Comparison of ENCODE assay signal across 1 cellular context in the genomic region with DNA sequence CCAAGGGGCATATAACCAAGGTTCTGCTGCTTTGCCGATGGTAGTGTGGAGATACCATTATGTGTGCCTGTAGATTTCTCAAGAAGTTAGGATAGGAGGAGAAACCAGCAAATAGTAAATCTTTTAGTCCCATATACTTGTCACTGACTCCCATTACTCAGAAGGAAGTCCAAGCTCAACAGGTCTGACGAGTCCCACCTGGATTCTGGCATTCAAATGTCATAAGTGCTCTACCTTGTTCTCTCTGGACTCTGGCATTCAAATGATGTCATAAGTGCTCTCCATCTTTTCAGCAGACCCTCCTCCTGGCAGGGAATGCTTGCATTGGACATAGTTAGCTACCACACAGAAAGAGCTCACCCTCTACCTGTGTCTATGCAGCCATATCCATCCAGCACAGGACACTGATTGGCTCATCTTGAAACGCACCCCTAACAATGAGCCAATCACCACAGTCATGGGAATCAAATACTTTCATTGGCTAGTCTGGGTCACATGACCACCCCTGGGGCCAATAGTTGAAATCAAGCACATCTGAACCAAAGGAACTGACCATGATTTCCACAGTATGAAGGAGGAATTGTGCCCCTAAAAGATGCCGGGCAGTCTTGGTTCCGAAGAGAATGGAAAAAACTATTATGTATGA.
TF ChIP-seq lines count a peak whose summit lies in the region.

No MANE protein-coding gene starts in this region.

TF ChIP-seq in HepG2, 621 proteins besides CTCF, POLR2A, EP300 and RAD21 (continued from another document):
- no peak for TF ChIP-seq YEATS2 (CRISPR knock-in tag; IDR thresholded peaks at IDR 0.05; ENCODE audit: borderline replicate concordance)
